In genomic region chr5:56588636-56589485, GRCh38 we compare ENCODE assay signal across 8 cellular contexts.
DNase-seq lines count a peak whose midpoint lies in the region; ATAC-seq, FAIRE-seq and TF ChIP-seq lines count a peak whose summit lies in the region.

No MANE protein-coding gene starts in this region.

- H3K79me2 ChIP-seq in DND-41 (ENCODE audit: insufficient read depth, low read length): no peaks in the 10 kb centered on the region
- H3K79me2 ChIP-seq in keratinocyte (ENCODE audit: control insufficient read depth, insufficient read depth, low read length): no peaks in the 10 kb centered on the region

- 58 to 65% methylated on average over 14 to 15 of the region's 16 CpGs for WGBS in tibial nerve, 2 donors

- H3K9ac ChIP-seq in DND-41 (ENCODE audit: low read depth, low read length): no peak overlapping the region
- H3K9ac ChIP-seq in keratinocyte (ENCODE audit: control insufficient read depth, extremely low read depth, insufficient read depth, low read length): no peak overlapping the region

- no peak overlapping the region for H2AFZ ChIP-seq in DND-41 (ENCODE audit: low read depth, low read length)
- H2AFZ ChIP-seq in keratinocyte (ENCODE audit: control insufficient read depth, low read length): peak overlapping the region; percentile 10

- DNase-seq in DND-41 (no peak), keratinocyte (ENCODE audit: low read depth, low spot score) (no peak), tibial nerve (ENCODE audit: low spot score in 2 of 2) (peak; percentile 53 to 64), DMS79 (lab: John Stamatoyannopoulos, UW) (no peak), hippocampal formation (lab: John Stamatoyannopoulos, UW) (no peak)
- peak; percentile 22 for DNase-seq in activated CD8-positive, alpha-beta memory T cell treated with anti-CD3 and anti-CD28 coated beads, Interleukin-2, amount 50 U/mL, for 1 hour (ENCODE audit: extremely low read depth)

- peaks cover 16% of the 10 kb centered on the region for H3K27me3 ChIP-seq in DND-41 (ENCODE audit: insufficient read depth, low read length, poor library complexity)
- no peaks in the 10 kb centered on the region for H3K27me3 ChIP-seq in keratinocyte (ENCODE audit: control insufficient read depth, extremely low read depth, insufficient read depth, low read length)
- no peaks in the 10 kb centered on the region for H3K27me3 ChIP-seq in tibial nerve

- H3K4me2 ChIP-seq in DND-41 (ENCODE audit: insufficient read depth, low read length) (no peak overlapping the region), keratinocyte (ENCODE audit: control insufficient read depth, extremely low read depth, insufficient read depth, low read depth, low read length) (no peak overlapping the region)

- no peak for TF ChIP-seq POLR2A in tibial nerve (IDR thresholded peaks at IDR 0.05)

- H3K4me1 ChIP-seq in DND-41 (ENCODE audit: insufficient read depth, low read length) (peaks cover 4% of the 10 kb centered on the region; the same call in 1 of the 2 replicates), keratinocyte (ENCODE audit: control insufficient read depth, extremely low read depth, insufficient read depth, low read length) (peaks cover 19% of the 10 kb centered on the region), tibial nerve (peaks cover 0 to 49% (median 20%) of the 10 kb centered on the region in 4 donors)

- no peaks in the 10 kb centered on the region for H3K9me1 ChIP-seq in keratinocyte (ENCODE audit: control insufficient read depth, extremely low read depth, insufficient read depth, low read length)

- TF ChIP-seq EP300 in tibial nerve (IDR thresholded peaks at IDR 0.05): peak in 1 of 2 donors; percentile 15

- H3K36me3 ChIP-seq in DND-41 (ENCODE audit: insufficient read depth, low read length) (no peaks in the 10 kb centered on the region), keratinocyte (ENCODE audit: control insufficient read depth in 2 of 2, extremely low read depth in 1 of 2, insufficient read depth in 2 of 2, low read length in 2 of 2) (no peaks in the 10 kb centered on the region), tibial nerve (no peaks in the 10 kb centered on the region)

- TF ChIP-seq CTCF in DND-41 (IDR thresholded peaks at IDR 0.05; ENCODE audit: borderline replicate concordance, extremely low read depth, low read length, poor library complexity, severe bottlenecking): no peak
- TF ChIP-seq CTCF in keratinocyte (optimal IDR thresholded peaks at IDR 0.05 in 1 of 3, IDR thresholded peaks at IDR 0.05 in 1 of 3, conservative IDR thresholded peaks at IDR 0.05 in 1 of 3; ENCODE audit: extremely low read depth in 1 of 3, insufficient read depth in 2 of 3, low read length in 3 of 3): no peak
- no peak for TF ChIP-seq CTCF in tibial nerve (IDR thresholded peaks at IDR 0.05)

- no peak for FAIRE-seq in keratinocyte (lab: Jason Lieb, UNC)

- H3K9me3 ChIP-seq in DND-41 (ENCODE audit: insufficient read depth, low read length, severe bottlenecking): no peaks in the 10 kb centered on the region
- no peaks in the 10 kb centered on the region for H3K9me3 ChIP-seq in keratinocyte (ENCODE audit: control insufficient read depth, low read depth, low read length)
- H3K9me3 ChIP-seq in tibial nerve: peaks cover 0 to 8% (median 0%) of the 10 kb centered on the region in 4 donors

- H3K4me3 ChIP-seq in DND-41 (ENCODE audit: low read depth in 1 of 2, low read length in 2 of 2) (no peak overlapping the region), keratinocyte (ENCODE audit: control insufficient read depth in 2 of 3, extremely low read depth in 1 of 3, insufficient read depth in 2 of 3, low read depth in 1 of 3, low read length in 3 of 3) (no peak overlapping the region), tibial nerve (no peak overlapping the region)

- ATAC-seq in DND-41 (ENCODE audit: insufficient read depth, low read depth) (peak; percentile 29; the same call in 1 of the 3 replicates), GM19455 (IDR thresholded peaks at IDR 0.05; ENCODE audit: unreplicated experiment) (peak; percentile 100), HG03457 (IDR thresholded peaks at IDR 0.05; ENCODE audit: unreplicated experiment) (peak; percentile 96)

- no peaks in the 10 kb centered on the region for H4K20me1 ChIP-seq in DND-41 (ENCODE audit: insufficient read depth, low read length)
- H4K20me1 ChIP-seq in keratinocyte (ENCODE audit: control insufficient read depth, extremely low read depth, insufficient read depth, low read length): no peaks in the 10 kb centered on the region

- dilution Hi-C loops in keratinocyte (cut with MboI; ENCODE audit: extremely low pct_ligation_motif_present, low sequenced_read_pairs): no loop called here

- H3K27ac ChIP-seq in DND-41 (ENCODE audit: low read length) (no peak overlapping the region), keratinocyte (ENCODE audit: control insufficient read depth, insufficient read depth, low read length) (no peak overlapping the region), tibial nerve (peak overlapping the region in 3 of 4 donors; percentile 57 to 79 (median 74))

Comparison
In these comparisons a context has a peak if more than half of its experiments do, and no peak if none do; other contexts are left out.
1. ATAC-seq: peak in every context shown above with its lines; median percentile 100 in GM19455; 96 in HG03457; 29 in DND-41.
2. DNase-seq: peak in activated CD8-positive, alpha-beta memory T cell treated with anti-CD3 and anti-CD28 coated beads, Interleukin-2, amount 50 U/mL, for 1 hour (single experiment) and tibial nerve (2 of 2); none in DND-41 (single experiment), keratinocyte (single experiment), DMS79 (single experiment) and hippocampal formation (0 of 2).
3. H3K27ac ChIP-seq: peak in tibial nerve (3 of 4); none in DND-41 (single experiment) and keratinocyte (single experiment).